ENCODE assay signal across 17 cellular contexts in the genomic region with DNA sequence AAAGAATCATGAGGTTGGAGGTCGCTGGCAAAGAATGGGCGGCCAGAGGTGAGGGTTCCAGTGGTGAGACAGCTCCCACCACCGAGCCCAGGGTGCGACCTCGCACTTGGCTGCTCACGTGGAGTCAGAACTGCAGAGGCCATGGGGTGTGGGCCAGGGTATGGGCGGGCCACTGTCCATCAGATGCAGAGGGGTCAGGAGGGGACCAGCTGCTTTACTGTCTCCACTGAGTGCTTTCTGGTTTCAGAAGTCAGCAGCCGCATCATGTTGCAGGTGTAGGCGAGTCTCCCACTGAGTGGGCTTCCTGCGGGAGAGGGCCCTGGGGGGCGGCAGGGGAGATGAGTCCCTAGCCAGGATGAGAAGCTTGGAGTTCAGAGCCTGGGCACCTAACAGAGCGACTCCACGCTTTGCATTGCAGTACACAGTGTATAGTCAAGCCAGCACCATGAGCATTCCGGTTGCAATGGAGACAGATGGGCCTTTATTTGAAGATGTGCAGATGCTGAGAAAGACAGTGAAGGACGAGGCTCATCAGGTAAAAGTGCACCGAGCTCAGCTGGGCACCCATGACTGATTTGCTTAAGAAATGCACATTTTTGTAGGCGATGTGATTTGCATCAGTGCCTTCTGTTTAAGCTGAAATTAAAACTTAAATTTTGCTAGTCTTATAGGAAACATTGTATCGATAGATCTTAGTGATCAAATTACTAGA. TPM values are rescaled to one million over a fixed set of nuclear protein-coding genes. Genes with fewer than 3 reads are reported as not detected.
DNase-seq lines count a peak whose midpoint lies in the region; ATAC-seq and TF ChIP-seq lines count a peak whose summit lies in the region.
"Had no signal": no experiment of that assay in that cellular context is flagged by ENCODE, and none has a peak within 500 bp of the region (broad histone marks: within the 10 kb centered on the region; RNA-seq: fewer than 3 reads in every experiment).

No MANE protein-coding gene starts in this region.

- WGBS in thyroid gland, 2 donors: 73 to 83% methylated on average over 16 to 17 of the region's 18 CpGs

- H3K9me3 Mint-ChIP-seq in CD4-positive, alpha-beta T cell: no peaks in the 10 kb centered on the region
- H3K9me3 Mint-ChIP-seq in effector memory CD8-positive, alpha-beta T cell: no peaks in the 10 kb centered on the region
- no peaks in the 10 kb centered on the region for H3K9me3 Mint-ChIP-seq in naive thymus-derived CD4-positive, alpha-beta T cell
- no peaks in the 10 kb centered on the region for H3K9me3 Mint-ChIP-seq in activated T-cell treated with anti-CD3 and anti-CD28 coated beads, Interleukin-2, amount 50 U/mL, for 4 hours
- H3K9me3 Mint-ChIP-seq: nephron; T-helper 2 cell treated with Interferon-gamma antibody and Interleukin-4, amounts not matched to agents 5 μg/mL and 100 μg/mL, for 36 hours had no signal

- TF ChIP-seq CTCF in CD4-positive, alpha-beta T cell (IDR thresholded peaks at IDR 0.05): no peak
- TF ChIP-seq CTCF in thyroid gland (IDR thresholded peaks at IDR 0.05): no peak

- no peak overlapping the region for H3K4me3 Mint-ChIP-seq in CD4-positive, alpha-beta T cell
- H3K4me3 Mint-ChIP-seq in effector memory CD8-positive, alpha-beta T cell: no peak overlapping the region
- no peak overlapping the region for H3K4me3 Mint-ChIP-seq in naive thymus-derived CD4-positive, alpha-beta T cell
- H3K4me3 Mint-ChIP-seq in activated T-cell treated with anti-CD3 and anti-CD28 coated beads, Interleukin-2, amount 50 U/mL, for 4 hours: no peak overlapping the region
- H3K4me3 Mint-ChIP-seq: T-helper 2 cell treated with Interferon-gamma antibody and Interleukin-4, amounts not matched to agents 5 μg/mL and 100 μg/mL, for 36 hours had no signal

- H3K9me3 ChIP-seq in CD4-positive, alpha-beta T cell (ENCODE audit: control insufficient read depth, low read length): no peaks in the 10 kb centered on the region
- H3K9me3 ChIP-seq in Karpas-422 (ENCODE audit: low read length) (no peaks in the 10 kb centered on the region), thyroid gland (no peaks in the 10 kb centered on the region)
- no peaks in the 10 kb centered on the region for H3K9me3 ChIP-seq in naive thymus-derived CD4-positive, alpha-beta T cell (ENCODE audit: control insufficient read depth in 2 of 3, low read length in 3 of 3)
- H3K9me3 ChIP-seq: ascending aorta had no signal

- TF ChIP-seq POLR2A in thyroid gland (IDR thresholded peaks at IDR 0.05): no peak

- H3K9ac ChIP-seq in Karpas-422 (ENCODE audit: low read length): peak overlapping the region; percentile 65

- H3K27me3 Mint-ChIP-seq in CD4-positive, alpha-beta T cell: no peaks in the 10 kb centered on the region
- no peaks in the 10 kb centered on the region for H3K27me3 Mint-ChIP-seq in effector memory CD8-positive, alpha-beta T cell
- no peaks in the 10 kb centered on the region for H3K27me3 Mint-ChIP-seq in naive thymus-derived CD4-positive, alpha-beta T cell
- H3K27me3 Mint-ChIP-seq in activated T-cell treated with anti-CD3 and anti-CD28 coated beads, Interleukin-2, amount 50 U/mL, for 4 hours (ENCODE audit: low read depth): no peaks in the 10 kb centered on the region

- CTCF ChIA-PET in CD4-positive, alpha-beta T cell (lab: Charles Lee): no interaction called here
- CTCF ChIA-PET in naive thymus-derived CD4-positive, alpha-beta T cell (lab: Charles Lee): no interaction called here

- peaks cover 82% of the 10 kb centered on the region for H3K36me3 Mint-ChIP-seq in CD4-positive, alpha-beta T cell (ENCODE audit: low read depth)
- H3K36me3 Mint-ChIP-seq in effector memory CD8-positive, alpha-beta T cell (ENCODE audit: insufficient read depth): peaks cover 58% of the 10 kb centered on the region
- H3K36me3 Mint-ChIP-seq in naive thymus-derived CD4-positive, alpha-beta T cell: peaks cover 7 to 40% (median 10%) of the 10 kb centered on the region in 5 donors
- H3K36me3 Mint-ChIP-seq in activated T-cell treated with anti-CD3 and anti-CD28 coated beads, Interleukin-2, amount 50 U/mL, for 4 hours (ENCODE audit: insufficient read depth): peaks cover 24% of the 10 kb centered on the region

- no peak for DNase-seq in CD4-positive, alpha-beta T cell
- peak; percentile 92 for DNase-seq in Karpas-422
- DNase-seq in effector memory CD8-positive, alpha-beta T cell: no peak
- no peak for DNase-seq in naive thymus-derived CD4-positive, alpha-beta T cell
- no peak for DNase-seq in NK-92 (lab: John Stamatoyannopoulos, UW; ENCODE audit: unreplicated experiment)
- no peak for DNase-seq in foreskin melanocyte
- DNase-seq in thyroid gland: no peak
- DNase-seq in activated T-cell treated with anti-CD3 and anti-CD28 coated beads, Interleukin-2, amount 50 U/mL, for 4 hours: no peak
- DNase-seq: activated CD8-positive, alpha-beta memory T cell treated with anti-CD3 and anti-CD28 coated beads, Interleukin-2, amount 50 U/mL, for 4 hours; NCI-H1930; PC-9; stimulated activated CD4-positive, alpha-beta T cell treated with anti-CD3 and anti-CD28 coated beads, Interleukin-12 subunit alpha, Interleukin-12 subunit beta, amount 100 ng/mL, for 4 hours; stimulated activated CD8-positive, alpha-beta memory T cell treated with anti-CD3 and anti-CD28 coated beads, Interleukin-4, amount 100 ng/mL, for 48 hours had no signal

- H3K4me3 ChIP-seq in Karpas-422 (ENCODE audit: low read length) (peak overlapping the region; percentile 57), thyroid gland (replicated peaks in 1 of 3) (no peak overlapping the region)
- no peak overlapping the region for H3K4me3 ChIP-seq in naive thymus-derived CD4-positive, alpha-beta T cell (ENCODE audit: low read length)
- H3K4me3 ChIP-seq: ascending aorta, PC-9 had no signal

- no peaks in the 10 kb centered on the region for H3K4me1 Mint-ChIP-seq in CD4-positive, alpha-beta T cell (ENCODE audit: low read depth)
- H3K4me1 Mint-ChIP-seq in effector memory CD8-positive, alpha-beta T cell (ENCODE audit: low read depth in 2 of 2): peaks cover 6 to 7% of the 10 kb centered on the region in 2 donors
- peaks cover 0 to 9% (median 3%) of the 10 kb centered on the region in 7 donors for H3K4me1 Mint-ChIP-seq in naive thymus-derived CD4-positive, alpha-beta T cell
- no peaks in the 10 kb centered on the region for H3K4me1 Mint-ChIP-seq in activated T-cell treated with anti-CD3 and anti-CD28 coated beads, Interleukin-2, amount 50 U/mL, for 4 hours (ENCODE audit: low read depth)

- peak overlapping the region; percentile 3; the same call in 1 of the 2 replicates for H2AFZ ChIP-seq in Karpas-422 (ENCODE audit: low read length)
- H2AFZ ChIP-seq: PC-9 had no signal

- H3K36me3 ChIP-seq in Karpas-422 (ENCODE audit: insufficient read depth, low read length): peaks cover 12% of the 10 kb centered on the region; the same call in 1 of the 2 replicates
- H3K36me3 ChIP-seq in naive thymus-derived CD4-positive, alpha-beta T cell (ENCODE audit: control insufficient read depth in 2 of 3, insufficient read depth in 3 of 3, low read length in 3 of 3): peaks cover 12 to 87% (median 16%) of the 10 kb centered on the region in 3 experiments
- peaks cover 12 to 15% of the 10 kb centered on the region in 2 donors for H3K36me3 ChIP-seq in thyroid gland

- no peak for ATAC-seq in CD4-positive, alpha-beta T cell (ENCODE audit: poor library complexity)
- no peak for ATAC-seq in effector memory CD8-positive, alpha-beta T cell (replicated peaks)
- no peak for ATAC-seq in naive thymus-derived CD4-positive, alpha-beta T cell
- no peak for ATAC-seq in activated T-cell treated with anti-CD3 and anti-CD28 coated beads, Interleukin-2, amount 50 U/mL, for 4 hours

- H3K27ac ChIP-seq in CD4-positive, alpha-beta T cell (ENCODE audit: low read depth, low read length): no peak overlapping the region
- peak overlapping the region; percentile 94 for H3K27ac ChIP-seq in Karpas-422 (ENCODE audit: low read length)
- no peak overlapping the region for H3K27ac ChIP-seq in naive thymus-derived CD4-positive, alpha-beta T cell (ENCODE audit: low read depth, low read length)
- peak overlapping the region in 1 of 3 donors; percentile 23 for H3K27ac ChIP-seq in thyroid gland
- H3K27ac ChIP-seq: ascending aorta, epithelial cell of prostate, PC-9 had no signal

- H4K20me1 ChIP-seq in Karpas-422 (ENCODE audit: insufficient read depth, low read depth, low read length): no peaks in the 10 kb centered on the region

- peak overlapping the region; percentile 78 for H3K4me2 ChIP-seq in Karpas-422 (ENCODE audit: low read depth, low read length, poor library complexity, severe bottlenecking)
- H3K4me2 ChIP-seq: PC-9 had no signal

- no peaks in the 10 kb centered on the region for H3K9me2 ChIP-seq in Karpas-422 (replicated peaks; ENCODE audit: insufficient read depth, low read length)

- H3K27me3 ChIP-seq in CD4-positive, alpha-beta T cell (ENCODE audit: control insufficient read depth, insufficient read depth, low read length): no peaks in the 10 kb centered on the region
- H3K27me3 ChIP-seq in Karpas-422 (ENCODE audit: low read length) (no peaks in the 10 kb centered on the region), thyroid gland (no peaks in the 10 kb centered on the region)
- no peaks in the 10 kb centered on the region for H3K27me3 ChIP-seq in naive thymus-derived CD4-positive, alpha-beta T cell (ENCODE audit: control insufficient read depth in 2 of 2, insufficient read depth in 2 of 2, low read length in 2 of 2)
- H3K27me3 ChIP-seq: ascending aorta had no signal

- peaks cover 41% of the 10 kb centered on the region for H3K4me1 ChIP-seq in Karpas-422 (ENCODE audit: low read length)
- H3K4me1 ChIP-seq in naive thymus-derived CD4-positive, alpha-beta T cell (ENCODE audit: control insufficient read depth in 2 of 2, insufficient read depth in 2 of 2, low read length in 2 of 2): no peaks in the 10 kb centered on the region
- no peaks in the 10 kb centered on the region for H3K4me1 ChIP-seq in thyroid gland
- H3K4me1 ChIP-seq: ascending aorta had no signal

- peak overlapping the region; percentile 24 for H3K27ac Mint-ChIP-seq in CD4-positive, alpha-beta T cell
- peak overlapping the region; percentile 87 to 95 for H3K27ac Mint-ChIP-seq in effector memory CD8-positive, alpha-beta T cell
- H3K27ac Mint-ChIP-seq in naive thymus-derived CD4-positive, alpha-beta T cell: peak overlapping the region in 5 of 9 donors; percentile 31 to 75 (median 59)
- H3K27ac Mint-ChIP-seq: nephron; T-helper 2 cell treated with Interferon-gamma antibody and Interleukin-4, amounts not matched to agents 5 μg/mL and 100 μg/mL, for 36 hours had no signal

- POLR2A ChIA-PET in CD4-positive, alpha-beta T cell (lab: Charles Lee): no interaction called here
- POLR2A ChIA-PET in naive thymus-derived CD4-positive, alpha-beta T cell (lab: Charles Lee): no interaction called here

- no peaks in the 10 kb centered on the region for H3K79me2 ChIP-seq in Karpas-422 (ENCODE audit: low read length)

- intact Hi-C loops in CD4-positive, alpha-beta T cell (cut with DNase I, micrococcal nuclease): no loop called here
- intact Hi-C loops in naive thymus-derived CD4-positive, alpha-beta T cell (cut with micrococcal nuclease): no loop called here
- intact Hi-C loops in thyroid gland (cut with DNase I): no loop called here

RNA-seq across cellular contexts. Expression of a gene that starts 46.8 kb away (rescaled TPM):
- total RNA-seq in CD4-positive, alpha-beta T cell: 100 to 1,000 TPM; 286 to 293 TPM
- 240 and 340 TPM in 2 replicates for total RNA-seq in Karpas-422 (2014; rRNA removed; shearing (Covaris generic); ENCODE audit: low replicate concordance)
- 100 to 1,000 TPM; 252 to 310 (median 273) TPM for total RNA-seq in naive thymus-derived CD4-positive, alpha-beta T cell
- polyA plus RNA-seq in naive thymus-derived CD4-positive, alpha-beta T cell: 10 to 100 TPM; 28.9 to 39.8 TPM
- 100 to 1,000 TPM; 464 to 818 (median 553) TPM for total RNA-seq in thyroid gland
- 100 to 1,000 TPM; 198 to 211 (median 204) TPM for total RNA-seq in activated T-cell treated with anti-CD3 and anti-CD28 coated beads, Interleukin-2, amount 50 U/mL, for 4 hours

Comparison
In these comparisons a context has a peak if more than half of its experiments do, and no peak if none do; other contexts are left out.
1. H3K27ac Mint-ChIP-seq: peak in every context shown above with its lines; median percentile 91 in effector memory CD8-positive, alpha-beta T cell; 59 in naive thymus-derived CD4-positive, alpha-beta T cell; 24 in CD4-positive, alpha-beta T cell.